Comparison of ENCODE assay signal across 8 cellular contexts in genomic region chr2:60880988-60881932, GRCh38.
DNase-seq lines count a peak whose midpoint lies in the region; ATAC-seq and TF ChIP-seq lines count a peak whose summit lies in the region.

Gene REL (plus strand): TSS chr2:60881574. CDS start chr2:60881841, 267 bp downstream.

- peak; percentile 66 for ATAC-seq in GM18873 (IDR thresholded peaks at IDR 0.05; ENCODE audit: low FRiP score, unreplicated experiment)
- ATAC-seq in HG03135 (IDR thresholded peaks at IDR 0.05; ENCODE audit: unreplicated experiment): peak; percentile 77

- DNase-seq in AG09309 (ENCODE audit: low read depth): peak; percentile 65
- DNase-seq in NCI-H2227 (lab: John Stamatoyannopoulos, UW; ENCODE audit: unreplicated experiment): peak; percentile 90
- peak; percentile 71 to 86 (median 80) for DNase-seq in activated CD4-positive, CD25-positive, alpha-beta regulatory T cell (lab: John Stamatoyannopoulos, UW)
- peak; percentile 27 to 92 (median 80) for DNase-seq in caudate nucleus (lab: John Stamatoyannopoulos, UW)
- peak; percentile 93 for DNase-seq in iris pigment epithelial cell (ENCODE audit: low read depth)
- DNase-seq in stimulated activated CD4-positive, alpha-beta T cell treated with anti-CD3 and anti-CD28 coated beads, Interleukin-12 subunit alpha, Interleukin-12 subunit beta, amount 100 ng/mL, for 24 hours (ENCODE audit: low read depth in 2 of 2): peak; percentile 74 to 87

- peak within 1 kb of the TSS; percentile 89 for H3K4me3 ChIP-seq in AG09309 (ENCODE audit: control insufficient read depth, low read depth, low read length)

- H3K27ac ChIP-seq in caudate nucleus (ENCODE audit: low read depth, low read length): peak within 1 kb of the TSS; percentile 91

- peak; percentile 27 for TF ChIP-seq CTCF in AG09309 (IDR thresholded peaks at IDR 0.05; ENCODE audit: control insufficient read depth, insufficient read depth, low read depth, low read length, missing control alignments)

Comparison
In these comparisons a context has a peak if more than half of its experiments do, and no peak if none do; other contexts are left out.
1. Peak in every context shown above with its lines: DNase-seq, ATAC-seq, H3K4me3 ChIP-seq and H3K27ac ChIP-seq.